Comparison of ENCODE assay signal across 20 cellular contexts in genomic region chr7:95102662-95103061, GRCh38.
DNase-seq lines count a peak whose midpoint lies in the region; ATAC-seq and TF ChIP-seq lines count a peak whose summit lies in the region.
"Had no signal": no experiment of that assay in that cellular context is flagged by ENCODE, and none has a peak within 500 bp of the region (broad histone marks: within the 10 kb centered on the region; RNA-seq: fewer than 3 reads in every experiment).

No MANE protein-coding gene starts in this region.

- BruUV-seq in HCT116 (replicated peaks; lab: Mats Ljungman, UMichigan) = no TSS peak

- H3K27ac Mint-ChIP-seq in activated naive CD8-positive, alpha-beta T cell treated with anti-CD3 and anti-CD28 coated beads for 36 hours = no peak overlapping the region
- H3K27ac Mint-ChIP-seq: B cell, naive B cell had no signal

- H3K9me3 ChIP-seq in HCT116 (ENCODE audit: control insufficient read depth in 1 of 2, insufficient read depth in 1 of 2, low read depth in 1 of 2, low read length in 2 of 2) (no peaks in the 10 kb centered on the region), thyroid gland (no peaks in the 10 kb centered on the region)
- H3K9me3 ChIP-seq: Caco-2, esophagus muscularis mucosa, lower lobe of right lung had no signal

- H3K27me3 Mint-ChIP-seq in activated naive CD8-positive, alpha-beta T cell treated with anti-CD3 and anti-CD28 coated beads for 36 hours = no peaks in the 10 kb centered on the region
- H3K27me3 Mint-ChIP-seq: B cell had no signal

- H2AFZ ChIP-seq in HCT116 (ENCODE audit: low read depth, low read length, poor library complexity, severe bottlenecking) = no peak overlapping the region
- H2AFZ ChIP-seq: parathyroid adenoma had no signal

- ATAC-seq in HCT116 (0 out of 2 replicates have a peak, but pooled peaks have one; percentile 34), HG03097 (IDR thresholded peaks at IDR 0.05; ENCODE audit: low FRiP score, unreplicated experiment) (no peak)
- ATAC-seq: lower lobe of right lung had no signal

- no peak for TF ChIP-seq RAD21 in HCT116 (IDR thresholded peaks at IDR 0.05; ENCODE audit: low read depth)

- TF ChIP-seq CTCF in HCT116 (IDR thresholded peaks at IDR 0.05 in 2 of 3, conservative IDR thresholded peaks at IDR 0.05 in 1 of 3; ENCODE audit: borderline replicate concordance in 1 of 3, insufficient read depth in 1 of 3, low read depth in 2 of 3, low read length in 2 of 3) (no peak), fibroblast of pulmonary artery (IDR thresholded peaks at IDR 0.05; ENCODE audit: low read length, missing control alignments) (no peak), thyroid gland (IDR thresholded peaks at IDR 0.05) (no peak)

- no peak overlapping the region for H3K4me3 ChIP-seq in HCT116 (replicated peaks in 1 of 2; ENCODE audit: low read depth in 1 of 2, low read length in 2 of 2)
- no peak overlapping the region for H3K4me3 ChIP-seq in fibroblast of pulmonary artery (replicated peaks; ENCODE audit: low read depth, low read length)
- no peak overlapping the region for H3K4me3 ChIP-seq in thyroid gland (replicated peaks in 1 of 3)
- H3K4me3 ChIP-seq: esophagus muscularis mucosa, lower lobe of right lung, skin epidermis had no signal

- no peaks in the 10 kb centered on the region for H3K9me2 ChIP-seq in HCT116 (ENCODE audit: insufficient read depth)

- no peaks in the 10 kb centered on the region for H3K36me3 Mint-ChIP-seq in activated naive CD8-positive, alpha-beta T cell treated with anti-CD3 and anti-CD28 coated beads for 36 hours
- H3K36me3 Mint-ChIP-seq: naive B cell had no signal

- intact Hi-C loops in HCT116 (cut with micrococcal nuclease) = no loop called here
- intact Hi-C loops in thyroid gland (cut with DNase I) = no loop called here

- H3K4me3 Mint-ChIP-seq in activated naive CD8-positive, alpha-beta T cell treated with anti-CD3 and anti-CD28 coated beads for 36 hours = no peak overlapping the region
- H3K4me3 Mint-ChIP-seq: B cell, naive B cell had no signal

- RAD21 ChIA-PET in HCT116 (lab: Charles Lee; ENCODE audit: low non-redundant PET in 1 of 2, low total read pairs in 2 of 2, uncharacterized antibody in 2 of 2, unreplicated experiment in 2 of 2) = no interaction called here

- H3K27ac ChIP-seq in HCT116 (ENCODE audit: low read depth, low read length) (no peak overlapping the region), thyroid gland (peak overlapping the region; percentile 73 to 91 (median 86))
- H3K27ac ChIP-seq: esophagus muscularis mucosa, lower lobe of right lung, parathyroid adenoma, skin epidermis had no signal

- peak overlapping the region; percentile 25 for H3K4me2 ChIP-seq in HCT116 (ENCODE audit: low read length)

- 83 to 90% methylated on average over 3 of the region's 3 CpGs for WGBS in thyroid gland, 2 donors

- no peaks in the 10 kb centered on the region for H3K9me3 Mint-ChIP-seq in activated naive CD8-positive, alpha-beta T cell treated with anti-CD3 and anti-CD28 coated beads for 36 hours
- H3K9me3 Mint-ChIP-seq: naive B cell had no signal

- CTCF ChIA-PET in HCT116 (lab: Charles Lee) = no interaction called here

- H3K4me1 ChIP-seq in HCT116 (ENCODE audit: control insufficient read depth in 1 of 2, insufficient read depth in 2 of 2, low read length in 2 of 2) (peaks cover 15 to 16% of the 10 kb centered on the region in 2 experiments), thyroid gland (peaks cover 5 to 17% of the 10 kb centered on the region in 2 donors)
- H3K4me1 ChIP-seq: lower lobe of right lung, parathyroid adenoma had no signal

- TF ChIP-seq POLR2A in HCT116 (IDR thresholded peaks at IDR 0.05; ENCODE audit: borderline replicate concordance, extremely low read depth, insufficient read depth, insufficient read length) (no peak), thyroid gland (IDR thresholded peaks at IDR 0.05) (no peak)

- H3K27me3 ChIP-seq in HCT116 (ENCODE audit: insufficient read depth, low read length) = no peaks in the 10 kb centered on the region
- H3K27me3 ChIP-seq in thyroid gland = no peaks in the 10 kb centered on the region
- H3K27me3 ChIP-seq: esophagus muscularis mucosa had no signal

- no peaks in the 10 kb centered on the region for H3K79me2 ChIP-seq in HCT116 (ENCODE audit: insufficient read depth, low read length)
- H3K79me2 ChIP-seq: parathyroid adenoma had no signal

- DNase-seq in HCT116 (ENCODE audit: low read depth, low spot score) = no peak
- peak; percentile 3 for DNase-seq in RPMI7951 (ENCODE audit: low read depth)
- peak; percentile 1 for DNase-seq in fibroblast of pulmonary artery (ENCODE audit: low read depth)
- no peak for DNase-seq in thyroid gland
- no peak for DNase-seq in activated naive CD8-positive, alpha-beta T cell treated with anti-CD3 and anti-CD28 coated beads for 36 hours
- no peak for DNase-seq in HPDE6-E6E7 (ENCODE audit: extremely low spot score)
- DNase-seq: activated CD4-positive, alpha-beta T cell treated with anti-CD3 and anti-CD28 coated beads, Interleukin-2, amount 50 U/mL, for 4 hours; activated naive CD4-positive, alpha-beta T cell treated with anti-CD3 and anti-CD28 coated beads, Interleukin-2, amount 50 U/mL, for 16 hours; Caco-2; GDM1; lower lobe of right lung; naive B cell; NK-92 treated with Interleukin-12 subunit alpha and Interleukin-12 subunit beta, amount 100 ng/mL, for 24 hours; stimulated activated CD4-positive, alpha-beta T cell treated with anti-CD3 and anti-CD28 coated beads, Interleukin-4, amount 100 ng/mL, for 1 hour; SW 1271 had no signal

- H3K4me1 Mint-ChIP-seq in activated naive CD8-positive, alpha-beta T cell treated with anti-CD3 and anti-CD28 coated beads for 36 hours = no peaks in the 10 kb centered on the region
- H3K4me1 Mint-ChIP-seq: B cell, naive B cell had no signal

- H4K20me1 ChIP-seq in HCT116 (ENCODE audit: insufficient read depth) = no peaks in the 10 kb centered on the region

- POLR2A ChIA-PET in HCT116 (lab: Charles Lee) = interaction anchor here (0.6 kb wide), 1 partner anchor 1709 kb away, joined by 3 read pairs; no protein-coding TSS in a partner anchor

- H3K36me3 ChIP-seq in HCT116 (ENCODE audit: control insufficient read depth in 1 of 2, insufficient read depth in 2 of 2, low read length in 2 of 2) = no peaks in the 10 kb centered on the region
- H3K36me3 ChIP-seq in thyroid gland = no peaks in the 10 kb centered on the region
- H3K36me3 ChIP-seq: esophagus muscularis mucosa, lower lobe of right lung had no signal

- H3K9ac ChIP-seq in HCT116 (ENCODE audit: low read length) = no peak overlapping the region
- H3K9ac ChIP-seq: parathyroid adenoma had no signal

TF ChIP-seq in HCT116, 20 proteins besides CTCF, POLR2A, EP300 and RAD21:
- TF ChIP-seq POLR2AphosphoS5 (IDR thresholded peaks at IDR 0.05; ENCODE audit: low read depth, low read length) (no peak), FOSL1 (IDR thresholded peaks at IDR 0.05; ENCODE audit: low read depth) (0 out of 2 replicates have a peak, but pooled peaks have one; percentile 26), ATF3 (IDR thresholded peaks at IDR 0.05) (no peak), ZNF274 (IDR thresholded peaks at IDR 0.05; ENCODE audit: low read depth, low read length) (no peak), ELF1 (IDR thresholded peaks at IDR 0.05; ENCODE audit: borderline replicate concordance, low read depth) (no peak), JUND (IDR thresholded peaks at IDR 0.05) (peak; percentile 37), TCF7L2 (IDR thresholded peaks at IDR 0.05; ENCODE audit: borderline replicate concordance, extremely low read depth, insufficient read depth, insufficient read length) (no peak), ZFX (IDR thresholded peaks at IDR 0.05) (no peak)
- TF ChIP-seq, protein P1, sequence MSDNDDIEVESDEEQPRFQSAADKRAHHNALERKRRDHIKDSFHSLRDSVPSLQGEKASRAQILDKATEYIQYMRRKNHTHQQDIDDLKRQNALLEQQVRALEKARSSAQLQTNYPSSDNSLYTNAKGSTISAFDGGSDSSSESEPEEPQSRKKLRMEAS (IDR thresholded peaks at IDR 0.05) = no peak

Comparison
In these comparisons a context has a peak if more than half of its experiments do, and no peak if none do; other contexts are left out.
1. DNase-seq: peak in RPMI7951 (single experiment) and fibroblast of pulmonary artery (single experiment); none in HCT116 (single experiment), thyroid gland (0 of 2), activated naive CD8-positive, alpha-beta T cell treated with anti-CD3 and anti-CD28 coated beads for 36 hours (single experiment) and HPDE6-E6E7 (single experiment).